22 cellular contexts compared by ENCODE assay signal in genomic region chr7:152891160-152891621, GRCh38.
"Had no signal": no experiment of that assay in that cellular context is flagged by ENCODE, and none has a peak within 500 bp of the region (broad histone marks: within the 10 kb centered on the region; RNA-seq: fewer than 3 reads in every experiment).

No MANE protein-coding gene starts in this region.

- DNase-seq: activated gamma-delta T cell treated with Interleukin-2 at 50 U/mL for 16 hours; activated T-cell treated with anti-CD3 and anti-CD28 coated beads for 4 hours; colonic mucosa; dorsolateral prefrontal cortex; glutamatergic neuron; left ventricle myocardium inferior; mucosa of descending colon; occipital lobe; small intestine; stimulated activated CD4-positive, alpha-beta T cell treated with anti-CD3 and anti-CD28 coated beads, Interleukin-15, amount 100 ng/mL, for 24 hours; stimulated activated naive CD4-positive, alpha-beta T cell; substantia nigra; T-helper 9 cell; thyroid gland had no signal

- H3K4me3 Mint-ChIP-seq: activated naive CD4-positive, alpha-beta T cell treated with anti-CD3 and anti-CD28 coated beads, Interleukin-2, amount 50 U/mL, for 24 hours; central memory CD8-positive, alpha-beta T cell; WTC11 had no signal

- H3K36me3 ChIP-seq: adrenal gland, breast epithelium, colonic mucosa, esophagus muscularis mucosa, left ventricle myocardium inferior, thyroid gland had no signal

- H3K9me3 ChIP-seq: adrenal gland, colonic mucosa, mucosa of descending colon, thyroid gland had no signal

- H3K36me3 Mint-ChIP-seq: WTC11 had no signal

- H3K27ac ChIP-seq: adrenal gland, breast epithelium, colonic mucosa, dorsolateral prefrontal cortex, esophagus muscularis mucosa, hepatocyte, left ventricle myocardium inferior, thyroid gland had no signal

- H3K27ac Mint-ChIP-seq: activated naive CD4-positive, alpha-beta T cell treated with anti-CD3 and anti-CD28 coated beads, Interleukin-2, amount 50 U/mL, for 24 hours; WTC11 had no signal

- H3K9me3 Mint-ChIP-seq: activated naive CD4-positive, alpha-beta T cell treated with anti-CD3 and anti-CD28 coated beads, Interleukin-2, amount 50 U/mL, for 24 hours; central memory CD8-positive, alpha-beta T cell had no signal

- H3K27me3 ChIP-seq: colonic mucosa, dorsolateral prefrontal cortex, hepatocyte, thyroid gland had no signal

- H3K4me1 Mint-ChIP-seq: activated naive CD4-positive, alpha-beta T cell treated with anti-CD3 and anti-CD28 coated beads, Interleukin-2, amount 50 U/mL, for 24 hours; central memory CD8-positive, alpha-beta T cell; WTC11 had no signal

- H3K4me1 ChIP-seq: adrenal gland, breast epithelium, colonic mucosa, left ventricle myocardium inferior had no signal

- ATAC-seq: mucosa of descending colon, sciatic nerve, WTC11 had no signal

- H3K4me3 ChIP-seq: adrenal gland, breast epithelium, colonic mucosa, dorsolateral prefrontal cortex, esophagus muscularis mucosa, hepatocyte, left ventricle myocardium inferior, mucosa of descending colon, thyroid gland had no signal
